In genomic region chr9:78025186-78025585, GRCh38 we compare ENCODE assay signal across 1 cellular context.
TF ChIP-seq lines count a peak whose summit lies in the region.

No MANE protein-coding gene starts in this region.

TF ChIP-seq in WTC11, 78 proteins besides CTCF, POLR2A, EP300 and RAD21 (continued from another document):
- TF ChIP-seq ZNF532 (CRISPR knock-in tag; IDR thresholded peaks at IDR 0.05; ENCODE audit: borderline replicate concordance) (no peak), HMGXB4 (CRISPR knock-in tag; IDR thresholded peaks at IDR 0.05) (no peak), NR2C2 (CRISPR knock-in tag; IDR thresholded peaks at IDR 0.05) (no peak), TEAD4 (CRISPR knock-in tag; IDR thresholded peaks at IDR 0.05) (no peak), FOXP4 (CRISPR knock-in tag; IDR thresholded peaks at IDR 0.05) (no peak), CDX4 (CRISPR knock-in tag; IDR thresholded peaks at IDR 0.05; ENCODE audit: borderline replicate concordance) (no peak), FOXK1 (CRISPR knock-in tag; IDR thresholded peaks at IDR 0.05) (no peak), SMAD4 (CRISPR knock-in tag; IDR thresholded peaks at IDR 0.05) (no peak), ETV6 (CRISPR knock-in tag; IDR thresholded peaks at IDR 0.05) (no peak)
